ENCODE assay signal across 8 cellular contexts in genomic region chr19:17107546-17108452, GRCh38. TPM values are rescaled to one million over a fixed set of nuclear protein-coding genes. Genes with fewer than 3 reads are reported as not detected.
DNase-seq lines count a peak whose midpoint lies in the region; ATAC-seq and TF ChIP-seq lines count a peak whose summit lies in the region.

No MANE protein-coding gene starts in this region.

- H3K4me1 ChIP-seq in skeletal muscle tissue (ENCODE audit: control insufficient read depth in 3 of 3, insufficient read depth in 3 of 3, low read length in 3 of 3): peaks cover 11 to 24% (median 19%) of the 10 kb centered on the region in 3 donors

- ATAC-seq in GM18502 (IDR thresholded peaks at IDR 0.05; ENCODE audit: poor library complexity, unreplicated experiment): no peak
- no peak for ATAC-seq in GM19351 (IDR thresholded peaks at IDR 0.05; ENCODE audit: unreplicated experiment)

- in situ Hi-C loops in astrocyte of the spinal cord (cut with HindIII; ENCODE audit: low sequenced_read_pairs): no loop called here

- no peaks in the 10 kb centered on the region for H3K9me3 ChIP-seq in skeletal muscle tissue (ENCODE audit: control insufficient read depth in 3 of 3, low read length in 3 of 3)

- H3K4me3 ChIP-seq in astrocyte of the spinal cord (ENCODE audit: low read depth, low read length): no peak overlapping the region
- no peak overlapping the region for H3K4me3 ChIP-seq in skeletal muscle tissue (ENCODE audit: low read length in 3 of 3)

- H3K9ac ChIP-seq in skeletal muscle tissue (ENCODE audit: low read depth in 1 of 3, low read length in 3 of 3): peak overlapping the region in 2 of 3 donors; percentile 20 to 25

- H3K27me3 ChIP-seq in skeletal muscle tissue (ENCODE audit: control insufficient read depth in 3 of 3, insufficient read depth in 3 of 3, low read length in 3 of 3): no peaks in the 10 kb centered on the region

- peaks cover 4 to 7% (median 6%) of the 10 kb centered on the region in 3 donors for H3K36me3 ChIP-seq in skeletal muscle tissue (ENCODE audit: control insufficient read depth in 3 of 3, insufficient read depth in 3 of 3, low read length in 3 of 3)

- peak overlapping the region; percentile 52 for H3K27ac ChIP-seq in skeletal muscle tissue (ENCODE audit: low read depth, low read length)

- peak; percentile 92 for DNase-seq in COLO829 (ENCODE audit: low spot score)
- peak; percentile 98 for DNase-seq in M059J (ENCODE audit: low read depth)
- DNase-seq in astrocyte of the spinal cord (ENCODE audit: low read depth, low spot score): peak; percentile 99
- DNase-seq in iris pigment epithelial cell (ENCODE audit: low read depth): peak; percentile 96
- no peak for DNase-seq in NCI-H1436 treated with DMSO at 0.1 percent for 48 hours (lab: John Stamatoyannopoulos, UW)

- TF ChIP-seq CTCF in astrocyte of the spinal cord (IDR thresholded peaks at IDR 0.05; ENCODE audit: low read depth, low read length): no peak

RNA-seq across cellular contexts. Expression of gene MYO9B, which starts 32.2 kb away (rescaled TPM):
- total RNA-seq in M059J (2014; rRNA removed; shearing (Covaris generic)): 33.0 and 57.0 TPM in 2 replicates
- 12.5 TPM for total RNA-seq in skeletal muscle tissue

RNA-seq across cellular contexts. Expression of gene HAUS8, which starts 32.5 kb away (rescaled TPM):
- 20.9 and 23.7 TPM in 2 replicates for total RNA-seq in M059J (2014; rRNA removed; shearing (Covaris generic))
- 2.6 TPM for total RNA-seq in skeletal muscle tissue
